In the genomic region with DNA sequence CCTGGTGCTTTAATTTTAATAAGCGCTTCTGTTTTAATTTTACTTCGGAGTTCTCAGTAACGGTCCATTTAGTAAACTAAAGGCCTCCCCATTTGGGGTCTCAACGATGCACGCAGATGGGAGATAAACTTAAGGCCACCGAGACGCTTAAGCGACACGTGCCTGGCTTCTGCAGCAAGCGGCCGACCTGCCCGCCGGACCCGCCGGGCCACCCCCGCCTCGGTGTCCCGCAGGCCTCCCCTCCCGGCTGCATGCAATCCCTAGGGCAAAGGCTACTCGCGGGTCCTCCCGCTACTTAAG, we compare ENCODE assay signal across 1 cellular context.
TF ChIP-seq lines count a peak whose summit lies in the region.

No MANE protein-coding gene starts in this region.

TF ChIP-seq in neural cell, 6 proteins besides CTCF, POLR2A, EP300 and RAD21 (continued from another document):
- TF ChIP-seq, protein P1, sequence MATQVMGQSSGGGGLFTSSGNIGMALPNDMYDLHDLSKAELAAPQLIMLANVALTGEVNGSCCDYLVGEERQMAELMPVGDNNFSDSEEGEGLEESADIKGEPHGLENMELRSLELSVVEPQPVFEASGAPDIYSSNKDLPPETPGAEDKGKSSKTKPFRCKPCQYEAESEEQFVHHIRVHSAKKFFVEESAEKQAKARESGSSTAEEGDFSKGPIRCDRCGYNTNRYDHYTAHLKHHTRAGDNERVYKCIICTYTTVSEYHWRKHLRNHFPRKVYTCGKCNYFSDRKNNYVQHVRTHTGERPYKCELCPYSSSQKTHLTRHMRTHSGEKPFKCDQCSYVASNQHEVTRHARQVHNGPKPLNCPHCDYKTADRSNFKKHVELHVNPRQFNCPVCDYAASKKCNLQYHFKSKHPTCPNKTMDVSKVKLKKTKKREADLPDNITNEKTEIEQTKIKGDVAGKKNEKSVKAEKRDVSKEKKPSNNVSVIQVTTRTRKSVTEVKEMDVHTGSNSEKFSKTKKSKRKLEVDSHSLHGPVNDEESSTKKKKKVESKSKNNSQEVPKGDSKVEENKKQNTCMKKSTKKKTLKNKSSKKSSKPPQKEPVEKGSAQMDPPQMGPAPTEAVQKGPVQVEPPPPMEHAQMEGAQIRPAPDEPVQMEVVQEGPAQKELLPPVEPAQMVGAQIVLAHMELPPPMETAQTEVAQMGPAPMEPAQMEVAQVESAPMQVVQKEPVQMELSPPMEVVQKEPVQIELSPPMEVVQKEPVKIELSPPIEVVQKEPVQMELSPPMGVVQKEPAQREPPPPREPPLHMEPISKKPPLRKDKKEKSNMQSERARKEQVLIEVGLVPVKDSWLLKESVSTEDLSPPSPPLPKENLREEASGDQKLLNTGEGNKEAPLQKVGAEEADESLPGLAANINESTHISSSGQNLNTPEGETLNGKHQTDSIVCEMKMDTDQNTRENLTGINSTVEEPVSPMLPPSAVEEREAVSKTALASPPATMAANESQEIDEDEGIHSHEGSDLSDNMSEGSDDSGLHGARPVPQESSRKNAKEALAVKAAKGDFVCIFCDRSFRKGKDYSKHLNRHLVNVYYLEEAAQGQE (IDR thresholded peaks at IDR 0.05; ENCODE audit: borderline replicate concordance), result no peak
- TF ChIP-seq POLR2AphosphoS5 (IDR thresholded peaks at IDR 0.05) (no peak), SMC3 (conservative IDR thresholded peaks at IDR 0.05; ENCODE audit: poor library complexity) (no peak)
